In the genomic region with DNA sequence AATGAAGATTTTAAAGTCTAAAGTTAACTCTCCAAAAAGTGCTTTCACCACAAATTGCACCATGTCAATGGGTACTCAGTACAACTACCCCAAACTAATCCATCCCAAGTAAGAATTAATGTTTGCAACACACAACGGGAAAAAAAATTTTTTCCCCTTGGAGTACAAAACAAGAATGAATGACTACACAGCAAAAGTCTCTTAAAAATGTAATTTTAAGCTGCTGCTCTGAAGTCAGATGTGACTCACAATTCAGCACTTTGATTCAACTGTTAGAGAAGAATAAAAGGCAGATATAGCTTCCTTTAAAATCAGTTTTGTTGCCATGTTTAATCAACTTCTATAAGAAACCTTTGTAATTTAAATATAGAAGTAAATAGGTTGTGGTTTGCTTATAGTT, we compare ENCODE assay signal across 12 cellular contexts.
"Had no signal": no experiment of that assay in that cellular context is flagged by ENCODE, and none has a peak within 500 bp of the region (broad histone marks: within the 10 kb centered on the region; RNA-seq: fewer than 3 reads in every experiment).

No MANE protein-coding gene starts in this region.

- H3K4me1 ChIP-seq: foreskin keratinocyte had no signal

- H3K27ac Mint-ChIP-seq: stimulated activated memory B cell treated with anti-CD40 and anti-IgM and Interleukin-4, amounts not matched to agents 10 μg/mL and 1 μg/mL and 100 μg/mL, for 72 hours; T-helper 1 cell treated with Interleukin-12 subunit alpha and Interleukin-12 subunit beta and Interleukin-4 antibody, amounts not matched to agents 30 μg/mL and 1 μg/mL, for 36 hours had no signal

- H3K9me3 ChIP-seq: mucosa of descending colon had no signal

- ATAC-seq: foreskin keratinocyte; left lobe of liver; mucosa of descending colon; naive thymus-derived CD8-positive, alpha-beta T cell; right cardiac atrium; stimulated activated memory B cell treated with anti-CD40 and anti-IgM and Interleukin-4, amounts not matched to agents 10 μg/mL and 1 μg/mL and 100 μg/mL, for 72 hours had no signal

- H3K9me3 Mint-ChIP-seq: naive thymus-derived CD8-positive, alpha-beta T cell; stimulated activated memory B cell treated with anti-CD40 and anti-IgM and Interleukin-4, amounts not matched to agents 10 μg/mL and 1 μg/mL and 100 μg/mL, for 72 hours; T-helper 1 cell treated with Interleukin-12 subunit alpha and Interleukin-12 subunit beta and Interleukin-4 antibody, amounts not matched to agents 30 μg/mL and 1 μg/mL, for 36 hours had no signal

- H3K4me3 Mint-ChIP-seq: naive thymus-derived CD8-positive, alpha-beta T cell; stimulated activated memory B cell treated with anti-CD40 and anti-IgM and Interleukin-4, amounts not matched to agents 10 μg/mL and 1 μg/mL and 100 μg/mL, for 72 hours; T-helper 1 cell treated with Interleukin-12 subunit alpha and Interleukin-12 subunit beta and Interleukin-4 antibody, amounts not matched to agents 30 μg/mL and 1 μg/mL, for 36 hours had no signal

- DNase-seq: activated CD4-positive, alpha-beta T cell treated with anti-CD3 and anti-CD28 coated beads for 48 hours; activated naive CD4-positive, alpha-beta T cell treated with Interleukin-2 at 50 U/mL for 16 hours; cerebellar nuclear complex; foreskin keratinocyte; head of caudate nucleus; mammary epithelial cell; mucosa of descending colon; naive thymus-derived CD8-positive, alpha-beta T cell; right cardiac atrium had no signal

- H3K4me3 ChIP-seq: mucosa of descending colon had no signal

- H3K27ac ChIP-seq: foreskin keratinocyte had no signal

- H3K27me3 ChIP-seq: foreskin keratinocyte had no signal

- H3K4me1 Mint-ChIP-seq: naive thymus-derived CD8-positive, alpha-beta T cell; stimulated activated memory B cell treated with anti-CD40 and anti-IgM and Interleukin-4, amounts not matched to agents 10 μg/mL and 1 μg/mL and 100 μg/mL, for 72 hours had no signal

- H3K27me3 Mint-ChIP-seq: naive thymus-derived CD8-positive, alpha-beta T cell; stimulated activated memory B cell treated with anti-CD40 and anti-IgM and Interleukin-4, amounts not matched to agents 10 μg/mL and 1 μg/mL and 100 μg/mL, for 72 hours had no signal
